In the genomic region with DNA sequence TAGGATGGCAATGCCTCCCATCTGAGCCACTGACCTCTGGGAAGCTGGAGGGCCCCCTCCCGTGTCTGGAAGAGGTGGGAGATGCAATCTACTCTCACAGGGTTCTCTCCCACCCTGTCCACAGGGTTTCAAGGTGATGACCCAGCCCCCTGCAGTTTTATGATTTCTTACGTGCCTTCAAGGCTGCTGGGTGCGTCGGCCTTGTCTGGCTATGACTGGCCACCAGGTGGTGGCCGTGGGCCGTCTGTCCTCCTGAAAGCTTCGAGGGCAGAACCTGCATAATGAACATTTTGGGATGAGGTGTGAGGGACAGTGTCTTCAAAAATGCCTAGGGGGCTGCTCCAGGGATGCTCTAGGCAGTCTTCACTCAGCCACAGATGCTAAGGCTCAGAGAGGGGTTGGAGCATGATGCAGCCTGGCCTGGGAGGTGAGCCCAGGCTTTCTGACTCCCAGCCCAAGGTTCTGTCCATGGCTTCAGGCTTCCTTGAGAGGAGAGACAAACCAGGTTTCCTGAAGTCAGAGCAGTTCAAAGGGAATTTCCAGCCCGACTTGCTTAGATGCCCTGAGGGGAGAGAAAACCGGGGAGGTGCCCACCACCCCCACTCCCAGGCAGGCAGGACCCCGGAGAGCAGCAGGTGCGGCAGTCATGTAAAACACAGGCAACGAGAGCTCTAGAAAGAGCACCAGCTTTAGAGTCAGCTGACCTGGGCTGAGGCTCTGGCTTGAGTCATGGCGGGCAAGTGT, we compare ENCODE assay signal across 1 cellular context.
TF ChIP-seq lines count a peak whose summit lies in the region.

No MANE protein-coding gene starts in this region.

TF ChIP-seq in endothelial cell of umbilical vein, 7 proteins besides CTCF, POLR2A, EP300 and RAD21:
- TF ChIP-seq JUN (IDR thresholded peaks at IDR 0.05; ENCODE audit: borderline replicate concordance, insufficient read depth, insufficient read length, low read depth) (no peak), MYC (IDR thresholded peaks at IDR 0.05; ENCODE audit: low read depth, low read length) (no peak), FOS (IDR thresholded peaks at IDR 0.05; ENCODE audit: borderline replicate concordance, insufficient read depth, low read length) (no peak), GATA2 (IDR thresholded peaks at IDR 0.05; ENCODE audit: insufficient read depth, insufficient read length, low read depth, low read length) (no peak), EZH2 (IDR thresholded peaks at IDR 0.05; ENCODE audit: borderline replicate concordance, low read depth, low read length, severe bottlenecking) (no peak), POLR2AphosphoS5 (IDR thresholded peaks at IDR 0.05; ENCODE audit: insufficient read depth, low read depth, low read length) (no peak)
- TF ChIP-seq, protein P1, sequence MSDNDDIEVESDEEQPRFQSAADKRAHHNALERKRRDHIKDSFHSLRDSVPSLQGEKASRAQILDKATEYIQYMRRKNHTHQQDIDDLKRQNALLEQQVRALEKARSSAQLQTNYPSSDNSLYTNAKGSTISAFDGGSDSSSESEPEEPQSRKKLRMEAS (IDR thresholded peaks at IDR 0.05; ENCODE audit: insufficient read depth, insufficient read length): no peak
